27 cellular contexts compared by ENCODE assay signal in the genomic region with DNA sequence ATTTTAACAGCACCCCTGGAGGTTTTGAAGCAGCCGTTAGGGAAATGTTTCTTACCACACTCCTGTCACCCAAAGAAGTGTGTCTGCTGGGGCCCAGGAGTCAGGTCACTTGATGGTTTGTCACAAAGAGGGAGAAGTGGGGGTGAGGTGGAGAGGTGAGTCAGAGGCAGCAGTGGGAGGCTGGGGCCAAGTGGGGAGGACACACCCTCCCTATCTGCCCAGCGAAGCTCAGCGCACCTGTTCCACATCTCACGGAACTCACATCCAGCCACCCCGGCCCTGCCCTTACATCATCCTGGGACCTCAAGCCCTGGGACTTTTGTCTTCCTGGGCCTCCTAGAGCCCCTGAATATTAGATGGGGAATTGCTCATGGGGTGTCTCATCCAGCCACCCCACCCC.
"Had no signal": no experiment of that assay in that cellular context is flagged by ENCODE, and none has a peak within 500 bp of the region (broad histone marks: within the 10 kb centered on the region; RNA-seq: fewer than 3 reads in every experiment).

No MANE protein-coding gene starts in this region.

- H3K4me1 Mint-ChIP-seq: activated CD4-positive, alpha-beta memory T cell treated with anti-CD3 and anti-CD28 coated beads, Interleukin-2, amount 10 ng/mL, durations not matched to agents 7 days and 5 days; activated CD8-positive, alpha-beta memory T cell treated with anti-CD3 and anti-CD28 coated beads, Interleukin-2, amount 10 ng/mL, durations not matched to agents 7 days and 5 days; activated naive CD4-positive, alpha-beta T cell treated with anti-CD3 and anti-CD28 coated beads, Interleukin-2, amount 10 ng/mL, durations not matched to agents 7 days and 5 days; activated naive CD8-positive, alpha-beta T cell treated with anti-CD3 and anti-CD28 coated beads, Interleukin-2, amount 50 U/mL, for 24 hours; natural killer cell; stimulated activated memory B cell treated with anti-CD40 and anti-IgM and Interleukin-4, amounts not matched to agents 10 μg/mL and 1 μg/mL and 100 μg/mL, for 72 hours had no signal

- H3K27ac ChIP-seq: brain microvascular endothelial cell, epithelial cell of prostate, foreskin keratinocyte, left ventricle myocardium inferior, neutrophil, parathyroid adenoma, spleen, testis had no signal

- H3K4me3 Mint-ChIP-seq: activated CD4-positive, alpha-beta memory T cell treated with anti-CD3 and anti-CD28 coated beads, Interleukin-2, amount 10 ng/mL, durations not matched to agents 7 days and 5 days; activated CD8-positive, alpha-beta memory T cell treated with anti-CD3 and anti-CD28 coated beads, Interleukin-2, amount 10 ng/mL, durations not matched to agents 7 days and 5 days; activated naive CD4-positive, alpha-beta T cell treated with anti-CD3 and anti-CD28 coated beads, Interleukin-2, amount 10 ng/mL, durations not matched to agents 7 days and 5 days; activated naive CD8-positive, alpha-beta T cell treated with anti-CD3 and anti-CD28 coated beads, Interleukin-2, amount 50 U/mL, for 24 hours; endodermal cell; natural killer cell; stimulated activated memory B cell treated with anti-CD40 and anti-IgM and Interleukin-4, amounts not matched to agents 10 μg/mL and 1 μg/mL and 100 μg/mL, for 72 hours had no signal

- H3K9ac ChIP-seq: parathyroid adenoma had no signal

- FAIRE-seq: colon, keratinocyte had no signal

- H3K27me3 ChIP-seq: neutrophil, testis had no signal

- H3K4me3 ChIP-seq: left ventricle myocardium inferior, spleen, testis had no signal

- ATAC-seq: activated CD8-positive, alpha-beta memory T cell treated with anti-CD3 and anti-CD28 coated beads, Interleukin-2, amount 10 ng/mL, durations not matched to agents 7 days and 5 days; activated naive CD8-positive, alpha-beta T cell treated with anti-CD3 and anti-CD28 coated beads, Interleukin-2, amount 50 U/mL, for 24 hours; natural killer cell; stimulated activated memory B cell treated with anti-CD40 and anti-IgM and Interleukin-4, amounts not matched to agents 10 μg/mL and 1 μg/mL and 100 μg/mL, for 72 hours had no signal

- H3K4me1 ChIP-seq: foreskin keratinocyte, parathyroid adenoma, spleen, testis had no signal

- H3K27me3 Mint-ChIP-seq: activated CD8-positive, alpha-beta memory T cell treated with anti-CD3 and anti-CD28 coated beads, Interleukin-2, amount 10 ng/mL, durations not matched to agents 7 days and 5 days had no signal

- DNase-seq: activated CD4-positive, alpha-beta memory T cell treated with anti-CD3 and anti-CD28 coated beads, Interleukin-2, amount 10 ng/mL, durations not matched to agents 7 days and 5 days; activated CD4-positive, alpha-beta T cell treated with anti-CD3 and anti-CD28 coated beads for 48 hours; activated CD4-positive, CD25-positive, alpha-beta regulatory T cell; activated CD8-positive, alpha-beta memory T cell treated with anti-CD3 and anti-CD28 coated beads, Interleukin-2, amount 10 ng/mL, durations not matched to agents 7 days and 5 days; activated naive CD4-positive, alpha-beta T cell treated with anti-CD3 and anti-CD28 coated beads, Interleukin-2, amount 10 ng/mL, durations not matched to agents 7 days and 5 days; activated naive CD8-positive, alpha-beta T cell treated with anti-CD3 and anti-CD28 coated beads, Interleukin-2, amount 50 U/mL, for 24 hours; activated T-cell treated with anti-CD3 and anti-CD28 coated beads, Interleukin-2, amount 50 U/mL, for 1 hour; aorta; brain microvascular endothelial cell; central memory CD4-positive, alpha-beta T cell; foreskin keratinocyte; hippocampal formation; natural killer cell; spleen; stimulated activated CD4-positive, alpha-beta T cell treated with anti-CD3 and anti-CD28 coated beads, Interleukin-4, amount 100 ng/mL, for 4 hours; T1000; testis had no signal

- H3K79me2 ChIP-seq: parathyroid adenoma had no signal

- H3K9me3 ChIP-seq: left ventricle myocardium inferior, neutrophil, spleen, testis had no signal

- H3K9me3 Mint-ChIP-seq: activated CD4-positive, alpha-beta memory T cell treated with anti-CD3 and anti-CD28 coated beads, Interleukin-2, amount 10 ng/mL, durations not matched to agents 7 days and 5 days; activated naive CD4-positive, alpha-beta T cell treated with anti-CD3 and anti-CD28 coated beads, Interleukin-2, amount 10 ng/mL, durations not matched to agents 7 days and 5 days; activated naive CD8-positive, alpha-beta T cell treated with anti-CD3 and anti-CD28 coated beads, Interleukin-2, amount 50 U/mL, for 24 hours; activated T-helper 2 cell treated with anti-CD3 and anti-CD28 coated beads, Interferon-gamma antibody, Interleukin-2, Interleukin-4, amounts not matched to agents 10 μg/mL and 5 μg/mL and 100 μg/mL, durations not matched to agents 14 hours and 24 hours and 36 hours; endodermal cell; type B pancreatic cell had no signal

- H3K27ac Mint-ChIP-seq: activated CD4-positive, alpha-beta memory T cell treated with anti-CD3 and anti-CD28 coated beads, Interleukin-2, amount 10 ng/mL, durations not matched to agents 7 days and 5 days; activated CD8-positive, alpha-beta memory T cell treated with anti-CD3 and anti-CD28 coated beads, Interleukin-2, amount 10 ng/mL, durations not matched to agents 7 days and 5 days; activated naive CD4-positive, alpha-beta T cell treated with anti-CD3 and anti-CD28 coated beads, Interleukin-2, amount 10 ng/mL, durations not matched to agents 7 days and 5 days; activated naive CD8-positive, alpha-beta T cell treated with anti-CD3 and anti-CD28 coated beads, Interleukin-2, amount 50 U/mL, for 24 hours; activated T-helper 2 cell treated with anti-CD3 and anti-CD28 coated beads, Interferon-gamma antibody, Interleukin-2, Interleukin-4, amounts not matched to agents 10 μg/mL and 5 μg/mL and 100 μg/mL, durations not matched to agents 14 hours and 24 hours and 36 hours; endodermal cell; natural killer cell; stimulated activated memory B cell treated with anti-CD40 and anti-IgM and Interleukin-4, amounts not matched to agents 10 μg/mL and 1 μg/mL and 100 μg/mL, for 72 hours had no signal

- H3K36me3 ChIP-seq: brain microvascular endothelial cell, left ventricle myocardium inferior, neutrophil, spleen had no signal

- H3K36me3 Mint-ChIP-seq: activated CD8-positive, alpha-beta memory T cell treated with anti-CD3 and anti-CD28 coated beads, Interleukin-2, amount 10 ng/mL, durations not matched to agents 7 days and 5 days; activated naive CD4-positive, alpha-beta T cell treated with anti-CD3 and anti-CD28 coated beads, Interleukin-2, amount 10 ng/mL, durations not matched to agents 7 days and 5 days; natural killer cell; stimulated activated memory B cell treated with anti-CD40 and anti-IgM and Interleukin-4, amounts not matched to agents 10 μg/mL and 1 μg/mL and 100 μg/mL, for 72 hours; type B pancreatic cell had no signal
